In the genomic region with DNA sequence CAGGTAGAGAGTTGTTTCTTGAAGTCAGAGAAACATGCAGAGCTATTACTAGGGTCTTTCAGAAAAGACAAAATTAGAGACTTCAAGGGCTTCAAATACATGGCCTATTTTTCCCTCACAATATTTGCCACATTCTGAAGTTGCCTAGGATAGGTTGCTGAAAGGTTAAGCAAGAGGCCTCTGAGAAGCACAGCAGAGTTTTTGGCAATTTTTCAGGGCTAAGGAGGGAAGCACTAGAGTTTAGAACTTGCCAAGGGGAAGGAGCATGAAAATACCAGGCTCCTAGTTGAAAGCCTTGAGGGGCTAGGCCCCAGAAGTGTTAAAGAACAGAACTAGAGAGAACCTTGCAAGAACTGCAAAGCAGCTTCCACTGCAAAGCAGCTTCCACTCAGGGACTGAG, we compare ENCODE assay signal across 13 cellular contexts.
"Had no signal": no experiment of that assay in that cellular context is flagged by ENCODE, and none has a peak within 500 bp of the region (broad histone marks: within the 10 kb centered on the region; RNA-seq: fewer than 3 reads in every experiment).

No MANE protein-coding gene starts in this region.

- DNase-seq: activated CD4-positive, alpha-beta T cell treated with anti-CD3 and anti-CD28 coated beads, Interleukin-2, amount 10 ng/mL, durations not matched to agents 24 days and 14 days; activated naive CD4-positive, alpha-beta T cell treated with anti-CD3 and anti-CD28 coated beads, Interleukin-2, amount 10 ng/mL, durations not matched to agents 7 days and 5 days; adrenal gland; body of pancreas; posterior cingulate gyrus; stomach; thyroid gland had no signal

- H3K9me3 ChIP-seq: adrenal gland, body of pancreas, esophagus muscularis mucosa, gastroesophageal sphincter, stomach, thyroid gland, vagina had no signal

- H3K36me3 ChIP-seq: adrenal gland, esophagus muscularis mucosa, gastroesophageal sphincter, stomach, thyroid gland, vagina had no signal

- H3K27ac ChIP-seq: adrenal gland, body of pancreas, esophagus muscularis mucosa, gastroesophageal sphincter, hepatocyte, skin epidermis, stomach, thyroid gland, vagina had no signal

- H3K4me1 ChIP-seq: body of pancreas, thyroid gland had no signal

- H3K4me3 ChIP-seq: adrenal gland, body of pancreas, esophagus muscularis mucosa, gastroesophageal sphincter, hepatocyte, skin epidermis, stomach, thyroid gland, vagina had no signal

- H3K27me3 ChIP-seq: adrenal gland, body of pancreas, esophagus muscularis mucosa, gastroesophageal sphincter, hepatocyte, stomach, thyroid gland, vagina had no signal

- ATAC-seq: body of pancreas, gastroesophageal sphincter, WTC11 had no signal
